In genomic region chr2:221530653-221531037, GRCh38 we compare ENCODE assay signal across 2 cellular contexts.
TF ChIP-seq lines count a peak whose summit lies in the region.

No MANE protein-coding gene starts in this region.

TF ChIP-seq in endothelial cell of umbilical vein, 7 proteins besides CTCF, POLR2A, EP300 and RAD21:
- no peak for TF ChIP-seq JUN (IDR thresholded peaks at IDR 0.05; ENCODE audit: borderline replicate concordance, insufficient read depth, insufficient read length, low read depth)
- TF ChIP-seq GATA2 (IDR thresholded peaks at IDR 0.05; ENCODE audit: insufficient read depth, insufficient read length, low read depth, low read length), result no peak
- no peak for TF ChIP-seq POLR2AphosphoS5 (IDR thresholded peaks at IDR 0.05; ENCODE audit: insufficient read depth, low read depth, low read length)
- TF ChIP-seq FOS (IDR thresholded peaks at IDR 0.05; ENCODE audit: borderline replicate concordance, insufficient read depth, low read length), result no peak
- no peak for TF ChIP-seq MYC (IDR thresholded peaks at IDR 0.05; ENCODE audit: low read depth, low read length)
- TF ChIP-seq EZH2 (IDR thresholded peaks at IDR 0.05; ENCODE audit: borderline replicate concordance, low read depth, low read length, severe bottlenecking), result no peak
- no peak for TF ChIP-seq MAX (IDR thresholded peaks at IDR 0.05; ENCODE audit: insufficient read depth, insufficient read length)

TF ChIP-seq in GM12891, 5 proteins besides CTCF, POLR2A, EP300 and RAD21:
- TF ChIP-seq SPI1 (IDR thresholded peaks at IDR 0.05; ENCODE audit: low read depth, low read length) (no peak), PAX5 (IDR thresholded peaks at IDR 0.05; ENCODE audit: insufficient read depth, low read length, severe bottlenecking) (no peak), TAF1 (IDR thresholded peaks at IDR 0.05; ENCODE audit: low read depth, low read length) (no peak), POLR2AphosphoS5 (IDR thresholded peaks at IDR 0.05; ENCODE audit: low read depth, low read length) (no peak), POU2F2 (IDR thresholded peaks at IDR 0.05; ENCODE audit: low read depth, low read length) (no peak)
